Comparison of ENCODE assay signal across 1 cellular context in genomic region chr16:75555707-75556512, GRCh38.
TF ChIP-seq lines count a peak whose summit lies in the region.

TMEM231 (minus strand) TSS chr16:75556252; CDS start chr16:75556209, 43 bp downstream.

TF ChIP-seq in HepG2, 621 proteins besides CTCF, POLR2A, EP300 and RAD21 (continued from another document and continues in another):
- TF ChIP-seq, protein P1, sequence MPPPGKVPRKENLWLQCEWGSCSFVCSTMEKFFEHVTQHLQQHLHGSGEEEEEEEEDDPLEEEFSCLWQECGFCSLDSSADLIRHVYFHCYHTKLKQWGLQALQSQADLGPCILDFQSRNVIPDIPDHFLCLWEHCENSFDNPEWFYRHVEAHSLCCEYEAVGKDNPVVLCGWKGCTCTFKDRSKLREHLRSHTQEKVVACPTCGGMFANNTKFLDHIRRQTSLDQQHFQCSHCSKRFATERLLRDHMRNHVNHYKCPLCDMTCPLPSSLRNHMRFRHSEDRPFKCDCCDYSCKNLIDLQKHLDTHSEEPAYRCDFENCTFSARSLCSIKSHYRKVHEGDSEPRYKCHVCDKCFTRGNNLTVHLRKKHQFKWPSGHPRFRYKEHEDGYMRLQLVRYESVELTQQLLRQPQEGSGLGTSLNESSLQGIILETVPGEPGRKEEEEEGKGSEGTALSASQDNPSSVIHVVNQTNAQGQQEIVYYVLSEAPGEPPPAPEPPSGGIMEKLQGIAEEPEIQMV (CRISPR knock-in tag; IDR thresholded peaks at IDR 0.05; ENCODE audit: low read depth): peak; percentile 9; the same call in 1 of the 2 replicates
- TF ChIP-seq ZNF276 (CRISPR knock-in tag; IDR thresholded peaks at IDR 0.05; ENCODE audit: low read depth): peak; percentile 96
- no peak; the same call in 1 of the 2 replicates for TF ChIP-seq RXRB (CRISPR knock-in tag; IDR thresholded peaks at IDR 0.05; ENCODE audit: borderline replicate concordance)
- TF ChIP-seq AHR (CRISPR knock-in tag; IDR thresholded peaks at IDR 0.05): peak; percentile 18; the same call in 1 of the 2 replicates
- peak; percentile 71 for TF ChIP-seq ZNF331 (CRISPR knock-in tag; IDR thresholded peaks at IDR 0.05)
- TF ChIP-seq JUND (CRISPR knock-in tag; IDR thresholded peaks at IDR 0.05): 0 out of 2 replicates have a peak, but pooled peaks have one; percentile 26
- TF ChIP-seq SCMH1 (CRISPR knock-in tag; IDR thresholded peaks at IDR 0.05; ENCODE audit: borderline replicate concordance): no peak
- peak; percentile 75; the same call in 1 of the 2 replicates for TF ChIP-seq ZSCAN21 (CRISPR knock-in tag; IDR thresholded peaks at IDR 0.05; ENCODE audit: borderline replicate concordance)
- TF ChIP-seq PITX1 (CRISPR knock-in tag; IDR thresholded peaks at IDR 0.05): no peak
- TF ChIP-seq DRAP1 (CRISPR knock-in tag; IDR thresholded peaks at IDR 0.05): peak; percentile 45; the same call in 1 of the 2 replicates
- TF ChIP-seq, protein P2, sequence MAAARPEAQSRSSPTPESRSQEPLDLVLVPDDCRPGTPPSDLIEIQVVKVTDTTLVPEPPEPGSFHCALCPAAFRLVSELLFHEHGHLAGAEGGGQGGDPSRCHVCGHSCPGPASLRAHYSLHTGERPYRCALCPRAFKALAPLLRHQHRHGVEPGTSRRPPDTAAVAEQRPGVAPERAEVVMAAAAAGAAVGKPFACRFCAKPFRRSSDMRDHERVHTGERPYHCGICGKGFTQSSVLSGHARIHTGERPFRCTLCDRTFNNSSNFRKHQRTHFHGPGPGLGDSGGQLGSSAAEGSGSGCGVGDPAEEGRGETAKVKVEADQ (CRISPR knock-in tag; IDR thresholded peaks at IDR 0.05; ENCODE audit: borderline replicate concordance): 0 out of 2 replicates have a peak, but pooled peaks have one; percentile 73
- TF ChIP-seq, protein P3, sequence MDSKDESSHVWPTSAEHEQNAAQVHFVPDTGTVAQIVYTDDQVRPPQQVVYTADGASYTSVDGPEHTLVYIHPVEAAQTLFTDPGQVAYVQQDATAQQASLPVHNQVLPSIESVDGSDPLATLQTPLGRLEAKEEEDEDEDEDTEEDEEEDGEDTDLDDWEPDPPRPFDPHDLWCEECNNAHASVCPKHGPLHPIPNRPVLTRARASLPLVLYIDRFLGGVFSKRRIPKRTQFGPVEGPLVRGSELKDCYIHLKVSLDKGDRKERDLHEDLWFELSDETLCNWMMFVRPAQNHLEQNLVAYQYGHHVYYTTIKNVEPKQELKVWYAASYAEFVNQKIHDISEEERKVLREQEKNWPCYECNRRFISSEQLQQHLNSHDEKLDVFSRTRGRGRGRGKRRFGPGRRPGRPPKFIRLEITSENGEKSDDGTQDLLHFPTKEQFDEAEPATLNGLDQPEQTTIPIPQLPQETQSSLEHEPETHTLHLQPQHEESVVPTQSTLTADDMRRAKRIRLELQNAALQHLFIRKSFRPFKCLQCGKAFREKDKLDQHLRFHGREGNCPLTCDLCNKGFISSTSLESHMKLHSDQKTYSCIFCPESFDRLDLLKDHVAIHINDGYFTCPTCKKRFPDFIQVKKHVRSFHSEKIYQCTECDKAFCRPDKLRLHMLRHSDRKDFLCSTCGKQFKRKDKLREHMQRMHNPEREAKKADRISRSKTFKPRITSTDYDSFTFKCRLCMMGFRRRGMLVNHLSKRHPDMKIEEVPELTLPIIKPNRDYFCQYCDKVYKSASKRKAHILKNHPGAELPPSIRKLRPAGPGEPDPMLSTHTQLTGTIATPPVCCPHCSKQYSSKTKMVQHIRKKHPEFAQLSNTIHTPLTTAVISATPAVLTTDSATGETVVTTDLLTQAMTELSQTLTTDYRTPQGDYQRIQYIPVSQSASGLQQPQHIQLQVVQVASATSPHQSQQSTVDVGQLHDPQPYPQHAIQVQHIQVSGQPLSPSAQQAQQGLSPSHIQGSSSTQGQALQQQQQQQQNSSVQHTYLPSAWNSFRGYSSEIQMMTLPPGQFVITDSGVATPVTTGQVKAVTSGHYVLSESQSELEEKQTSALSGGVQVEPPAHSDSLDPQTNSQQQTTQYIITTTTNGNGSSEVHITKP (CRISPR knock-in tag; IDR thresholded peaks at IDR 0.05; ENCODE audit: low read depth): no peak
- TF ChIP-seq, protein P4, sequence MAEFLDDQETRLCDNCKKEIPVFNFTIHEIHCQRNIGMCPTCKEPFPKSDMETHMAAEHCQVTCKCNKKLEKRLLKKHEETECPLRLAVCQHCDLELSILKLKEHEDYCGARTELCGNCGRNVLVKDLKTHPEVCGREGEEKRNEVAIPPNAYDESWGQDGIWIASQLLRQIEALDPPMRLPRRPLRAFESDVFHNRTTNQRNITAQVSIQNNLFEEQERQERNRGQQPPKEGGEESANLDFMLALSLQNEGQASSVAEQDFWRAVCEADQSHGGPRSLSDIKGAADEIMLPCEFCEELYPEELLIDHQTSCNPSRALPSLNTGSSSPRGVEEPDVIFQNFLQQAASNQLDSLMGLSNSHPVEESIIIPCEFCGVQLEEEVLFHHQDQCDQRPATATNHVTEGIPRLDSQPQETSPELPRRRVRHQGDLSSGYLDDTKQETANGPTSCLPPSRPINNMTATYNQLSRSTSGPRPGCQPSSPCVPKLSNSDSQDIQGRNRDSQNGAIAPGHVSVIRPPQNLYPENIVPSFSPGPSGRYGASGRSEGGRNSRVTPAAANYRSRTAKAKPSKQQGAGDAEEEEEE (CRISPR knock-in tag; IDR thresholded peaks at IDR 0.05; ENCODE audit: borderline replicate concordance): no peak; the same call in 1 of the 2 replicates
- no peak for TF ChIP-seq HNRNPH1 (optimal IDR thresholded peaks at IDR 0.05; ENCODE audit: low read depth, low read length)
- TF ChIP-seq HOXA9 (CRISPR knock-in tag; IDR thresholded peaks at IDR 0.05; ENCODE audit: borderline replicate concordance): no peak
- no peak for TF ChIP-seq REXO4 (CRISPR knock-in tag; IDR thresholded peaks at IDR 0.05; ENCODE audit: borderline replicate concordance)
- TF ChIP-seq PHF8 (CRISPR knock-in tag; IDR thresholded peaks at IDR 0.05): peak; percentile 62
- TF ChIP-seq POLR2AphosphoS5 (IDR thresholded peaks at IDR 0.05; ENCODE audit: low read depth, low read length): peak; percentile 29; the same call in 1 of the 2 replicates
- TF ChIP-seq ZC3H4 (CRISPR knock-in tag; IDR thresholded peaks at IDR 0.05; ENCODE audit: borderline replicate concordance): no peak
- peak; percentile 99 for TF ChIP-seq HNRNPLL (IDR thresholded peaks at IDR 0.05; ENCODE audit: low read depth, low read length, poor library complexity, severe bottlenecking)
- no peak; the same call in 1 of the 2 replicates for TF ChIP-seq ZNF101 (CRISPR knock-in tag; IDR thresholded peaks at IDR 0.05; ENCODE audit: borderline replicate concordance, low read depth)
- no peak; the same call in 1 of the 2 replicates for TF ChIP-seq ZNF839 (CRISPR knock-in tag; IDR thresholded peaks at IDR 0.05; ENCODE audit: borderline replicate concordance)
- peak; percentile 95 for TF ChIP-seq RFX5 (IDR thresholded peaks at IDR 0.05; ENCODE audit: low read depth, low read length)
- TF ChIP-seq, protein P5, sequence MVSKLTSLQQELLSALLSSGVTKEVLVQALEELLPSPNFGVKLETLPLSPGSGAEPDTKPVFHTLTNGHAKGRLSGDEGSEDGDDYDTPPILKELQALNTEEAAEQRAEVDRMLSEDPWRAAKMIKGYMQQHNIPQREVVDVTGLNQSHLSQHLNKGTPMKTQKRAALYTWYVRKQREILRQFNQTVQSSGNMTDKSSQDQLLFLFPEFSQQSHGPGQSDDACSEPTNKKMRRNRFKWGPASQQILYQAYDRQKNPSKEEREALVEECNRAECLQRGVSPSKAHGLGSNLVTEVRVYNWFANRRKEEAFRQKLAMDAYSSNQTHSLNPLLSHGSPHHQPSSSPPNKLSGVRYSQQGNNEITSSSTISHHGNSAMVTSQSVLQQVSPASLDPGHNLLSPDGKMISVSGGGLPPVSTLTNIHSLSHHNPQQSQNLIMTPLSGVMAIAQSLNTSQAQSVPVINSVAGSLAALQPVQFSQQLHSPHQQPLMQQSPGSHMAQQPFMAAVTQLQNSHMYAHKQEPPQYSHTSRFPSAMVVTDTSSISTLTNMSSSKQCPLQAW (CRISPR knock-in tag; IDR thresholded peaks at IDR 0.05): peak; percentile 65; the same call in 1 of the 2 replicates
- TF ChIP-seq, protein P6, sequence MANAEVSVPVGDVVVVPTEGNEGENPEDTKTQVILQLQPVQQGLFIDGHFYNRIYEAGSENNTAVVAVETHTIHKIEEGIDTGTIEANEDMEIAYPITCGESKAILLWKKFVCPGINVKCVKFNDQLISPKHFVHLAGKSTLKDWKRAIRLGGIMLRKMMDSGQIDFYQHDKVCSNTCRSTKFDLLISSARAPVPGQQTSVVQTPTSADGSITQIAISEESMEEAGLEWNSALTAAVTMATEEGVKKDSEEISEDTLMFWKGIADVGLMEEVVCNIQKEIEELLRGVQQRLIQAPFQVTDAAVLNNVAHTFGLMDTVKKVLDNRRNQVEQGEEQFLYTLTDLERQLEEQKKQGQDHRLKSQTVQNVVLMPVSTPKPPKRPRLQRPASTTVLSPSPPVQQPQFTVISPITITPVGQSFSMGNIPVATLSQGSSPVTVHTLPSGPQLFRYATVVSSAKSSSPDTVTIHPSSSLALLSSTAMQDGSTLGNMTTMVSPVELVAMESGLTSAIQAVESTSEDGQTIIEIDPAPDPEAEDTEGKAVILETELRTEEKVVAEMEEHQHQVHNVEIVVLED (CRISPR knock-in tag; IDR thresholded peaks at IDR 0.05; ENCODE audit: borderline replicate concordance): peak; percentile 67
- 0 out of 2 replicates have a peak, but pooled peaks have one; percentile 50 for TF ChIP-seq ZNF30 (CRISPR knock-in tag; IDR thresholded peaks at IDR 0.05)
- TF ChIP-seq, protein P7, sequence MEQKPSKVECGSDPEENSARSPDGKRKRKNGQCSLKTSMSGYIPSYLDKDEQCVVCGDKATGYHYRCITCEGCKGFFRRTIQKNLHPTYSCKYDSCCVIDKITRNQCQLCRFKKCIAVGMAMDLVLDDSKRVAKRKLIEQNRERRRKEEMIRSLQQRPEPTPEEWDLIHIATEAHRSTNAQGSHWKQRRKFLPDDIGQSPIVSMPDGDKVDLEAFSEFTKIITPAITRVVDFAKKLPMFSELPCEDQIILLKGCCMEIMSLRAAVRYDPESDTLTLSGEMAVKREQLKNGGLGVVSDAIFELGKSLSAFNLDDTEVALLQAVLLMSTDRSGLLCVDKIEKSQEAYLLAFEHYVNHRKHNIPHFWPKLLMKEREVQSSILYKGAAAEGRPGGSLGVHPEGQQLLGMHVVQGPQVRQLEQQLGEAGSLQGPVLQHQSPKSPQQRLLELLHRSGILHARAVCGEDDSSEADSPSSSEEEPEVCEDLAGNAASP (CRISPR knock-in tag; IDR thresholded peaks at IDR 0.05; ENCODE audit: borderline replicate concordance): 0 out of 2 replicates have a peak, but pooled peaks have one; percentile 7
- TF ChIP-seq NFE2L1 (CRISPR knock-in tag; IDR thresholded peaks at IDR 0.05; ENCODE audit: borderline replicate concordance): no peak; the same call in 1 of the 2 replicates
- peak; percentile 65 for TF ChIP-seq ARHGAP35 (CRISPR knock-in tag; IDR thresholded peaks at IDR 0.05; ENCODE audit: borderline replicate concordance)
- no peak for TF ChIP-seq KLF11 (CRISPR knock-in tag; IDR thresholded peaks at IDR 0.05)
- peak; percentile 39; the same call in 1 of the 2 replicates for TF ChIP-seq ZNF224 (CRISPR knock-in tag; IDR thresholded peaks at IDR 0.05)
- TF ChIP-seq ZMYM3 (CRISPR knock-in tag; IDR thresholded peaks at IDR 0.05): 0 out of 2 replicates have a peak, but pooled peaks have one; percentile 8
- TF ChIP-seq SUZ12 (IDR thresholded peaks at IDR 0.05; ENCODE audit: low read depth, low read length): no peak
- TF ChIP-seq ZNF724P (CRISPR knock-in tag; IDR thresholded peaks at IDR 0.05; ENCODE audit: borderline replicate concordance): peak; percentile 79
- peak; percentile 73; the same call in 1 of the 2 replicates for TF ChIP-seq ZNF138 (CRISPR knock-in tag; IDR thresholded peaks at IDR 0.05; ENCODE audit: low read depth)
- no peak; the same call in 1 of the 2 replicates for TF ChIP-seq ZIK1 (CRISPR knock-in tag; IDR thresholded peaks at IDR 0.05; ENCODE audit: borderline replicate concordance, low read depth)
- no peak for TF ChIP-seq CHD2 (IDR thresholded peaks at IDR 0.05; ENCODE audit: low read depth, low read length)
- TF ChIP-seq, protein P8, sequence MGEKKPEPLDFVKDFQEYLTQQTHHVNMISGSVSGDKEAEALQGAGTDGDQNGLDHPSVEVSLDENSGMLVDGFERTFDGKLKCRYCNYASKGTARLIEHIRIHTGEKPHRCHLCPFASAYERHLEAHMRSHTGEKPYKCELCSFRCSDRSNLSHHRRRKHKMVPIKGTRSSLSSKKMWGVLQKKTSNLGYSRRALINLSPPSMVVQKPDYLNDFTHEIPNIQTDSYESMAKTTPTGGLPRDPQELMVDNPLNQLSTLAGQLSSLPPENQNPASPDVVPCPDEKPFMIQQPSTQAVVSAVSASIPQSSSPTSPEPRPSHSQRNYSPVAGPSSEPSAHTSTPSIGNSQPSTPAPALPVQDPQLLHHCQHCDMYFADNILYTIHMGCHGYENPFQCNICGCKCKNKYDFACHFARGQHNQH (CRISPR knock-in tag; IDR thresholded peaks at IDR 0.05): peak; percentile 42; the same call in 1 of the 2 replicates
- TF ChIP-seq, protein P9, sequence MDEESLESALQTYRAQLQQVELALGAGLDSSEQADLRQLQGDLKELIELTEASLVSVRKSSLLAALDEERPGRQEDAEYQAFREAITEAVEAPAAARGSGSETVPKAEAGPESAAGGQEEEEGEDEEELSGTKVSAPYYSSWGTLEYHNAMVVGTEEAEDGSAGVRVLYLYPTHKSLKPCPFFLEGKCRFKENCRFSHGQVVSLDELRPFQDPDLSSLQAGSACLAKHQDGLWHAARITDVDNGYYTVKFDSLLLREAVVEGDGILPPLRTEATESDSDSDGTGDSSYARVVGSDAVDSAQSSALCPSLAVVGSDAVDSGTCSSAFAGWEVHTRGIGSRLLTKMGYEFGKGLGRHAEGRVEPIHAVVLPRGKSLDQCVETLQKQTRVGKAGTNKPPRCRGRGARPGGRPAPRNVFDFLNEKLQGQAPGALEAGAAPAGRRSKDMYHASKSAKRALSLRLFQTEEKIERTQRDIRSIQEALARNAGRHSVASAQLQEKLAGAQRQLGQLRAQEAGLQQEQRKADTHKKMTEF (CRISPR knock-in tag; IDR thresholded peaks at IDR 0.05): peak; percentile 58; the same call in 1 of the 2 replicates
- peak; percentile 65; the same call in 1 of the 2 replicates for TF ChIP-seq ZNF605 (CRISPR knock-in tag; IDR thresholded peaks at IDR 0.05)
- TF ChIP-seq U2AF2 (IDR thresholded peaks at IDR 0.05; ENCODE audit: low read depth, low read length): peak; percentile 93
- TF ChIP-seq MED1 (CRISPR knock-in tag; IDR thresholded peaks at IDR 0.05): peak; percentile 13; the same call in 1 of the 2 replicates
